ENCODE assay signal across 3 cellular contexts in genomic region chr2:109208951-109209335, GRCh38.
TF ChIP-seq lines count a peak whose summit lies in the region.

No MANE protein-coding gene starts in this region.

TF ChIP-seq in SK-N-SH, 30 proteins besides CTCF, POLR2A, EP300 and RAD21:
- TF ChIP-seq, protein P1, sequence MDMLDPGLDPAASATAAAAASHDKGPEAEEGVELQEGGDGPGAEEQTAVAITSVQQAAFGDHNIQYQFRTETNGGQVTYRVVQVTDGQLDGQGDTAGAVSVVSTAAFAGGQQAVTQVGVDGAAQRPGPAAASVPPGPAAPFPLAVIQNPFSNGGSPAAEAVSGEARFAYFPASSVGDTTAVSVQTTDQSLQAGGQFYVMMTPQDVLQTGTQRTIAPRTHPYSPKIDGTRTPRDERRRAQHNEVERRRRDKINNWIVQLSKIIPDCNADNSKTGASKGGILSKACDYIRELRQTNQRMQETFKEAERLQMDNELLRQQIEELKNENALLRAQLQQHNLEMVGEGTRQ (IDR thresholded peaks at IDR 0.05; ENCODE audit: borderline replicate concordance, low read depth, low read length): no peak
- TF ChIP-seq RXRA (IDR thresholded peaks at IDR 0.05; ENCODE audit: borderline replicate concordance, low read depth) (no peak), GABPA (IDR thresholded peaks at IDR 0.05; ENCODE audit: low read depth) (no peak), ELF1 (IDR thresholded peaks at IDR 0.05) (no peak), GATA2 (CRISPR knock-in tag; IDR thresholded peaks at IDR 0.05) (no peak), SIN3A (IDR thresholded peaks at IDR 0.05; ENCODE audit: borderline replicate concordance, low read depth, low read length) (no peak), TCF12 (IDR thresholded peaks at IDR 0.05) (no peak), FOXM1 (IDR thresholded peaks at IDR 0.05; ENCODE audit: low read depth) (no peak), TAF1 (IDR thresholded peaks at IDR 0.05; ENCODE audit: borderline replicate concordance, low read depth, low read length) (no peak), NFIC (IDR thresholded peaks at IDR 0.05; ENCODE audit: borderline replicate concordance) (no peak), SMC3 (IDR thresholded peaks at IDR 0.05; ENCODE audit: low read depth, low read length) (no peak)
- TF ChIP-seq, protein P2, sequence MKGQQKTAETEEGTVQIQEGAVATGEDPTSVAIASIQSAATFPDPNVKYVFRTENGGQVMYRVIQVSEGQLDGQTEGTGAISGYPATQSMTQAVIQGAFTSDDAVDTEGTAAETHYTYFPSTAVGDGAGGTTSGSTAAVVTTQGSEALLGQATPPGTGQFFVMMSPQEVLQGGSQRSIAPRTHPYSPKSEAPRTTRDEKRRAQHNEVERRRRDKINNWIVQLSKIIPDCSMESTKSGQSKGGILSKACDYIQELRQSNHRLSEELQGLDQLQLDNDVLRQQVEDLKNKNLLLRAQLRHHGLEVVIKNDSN (IDR thresholded peaks at IDR 0.05; ENCODE audit: borderline replicate concordance, low read depth): no peak
TF ChIP-seq in SK-N-SH: peak in this region for 0.

TF ChIP-seq in SK-N-SH treated with all-trans-retinoic acid at 6 μM for 48 hours, 23 proteins besides CTCF, POLR2A, EP300 and RAD21 (continued from another document):
- TF ChIP-seq, protein P3, sequence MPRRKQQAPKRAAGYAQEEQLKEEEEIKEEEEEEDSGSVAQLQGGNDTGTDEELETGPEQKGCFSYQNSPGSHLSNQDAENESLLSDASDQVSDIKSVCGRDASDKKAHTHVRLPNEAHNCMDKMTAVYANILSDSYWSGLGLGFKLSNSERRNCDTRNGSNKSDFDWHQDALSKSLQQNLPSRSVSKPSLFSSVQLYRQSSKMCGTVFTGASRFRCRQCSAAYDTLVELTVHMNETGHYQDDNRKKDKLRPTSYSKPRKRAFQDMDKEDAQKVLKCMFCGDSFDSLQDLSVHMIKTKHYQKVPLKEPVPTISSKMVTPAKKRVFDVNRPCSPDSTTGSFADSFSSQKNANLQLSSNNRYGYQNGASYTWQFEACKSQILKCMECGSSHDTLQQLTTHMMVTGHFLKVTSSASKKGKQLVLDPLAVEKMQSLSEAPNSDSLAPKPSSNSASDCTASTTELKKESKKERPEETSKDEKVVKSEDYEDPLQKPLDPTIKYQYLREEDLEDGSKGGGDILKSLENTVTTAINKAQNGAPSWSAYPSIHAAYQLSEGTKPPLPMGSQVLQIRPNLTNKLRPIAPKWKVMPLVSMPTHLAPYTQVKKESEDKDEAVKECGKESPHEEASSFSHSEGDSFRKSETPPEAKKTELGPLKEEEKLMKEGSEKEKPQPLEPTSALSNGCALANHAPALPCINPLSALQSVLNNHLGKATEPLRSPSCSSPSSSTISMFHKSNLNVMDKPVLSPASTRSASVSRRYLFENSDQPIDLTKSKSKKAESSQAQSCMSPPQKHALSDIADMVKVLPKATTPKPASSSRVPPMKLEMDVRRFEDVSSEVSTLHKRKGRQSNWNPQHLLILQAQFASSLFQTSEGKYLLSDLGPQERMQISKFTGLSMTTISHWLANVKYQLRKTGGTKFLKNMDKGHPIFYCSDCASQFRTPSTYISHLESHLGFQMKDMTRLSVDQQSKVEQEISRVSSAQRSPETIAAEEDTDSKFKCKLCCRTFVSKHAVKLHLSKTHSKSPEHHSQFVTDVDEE (CRISPR knock-in tag; IDR thresholded peaks at IDR 0.05): no peak
- TF ChIP-seq SNAI2 (CRISPR knock-in tag; IDR thresholded peaks at IDR 0.05) (no peak), GLIS3 (CRISPR knock-in tag; IDR thresholded peaks at IDR 0.05) (no peak), OSR1 (CRISPR knock-in tag; IDR thresholded peaks at IDR 0.05) (no peak), ISL1 (CRISPR knock-in tag; IDR thresholded peaks at IDR 0.05) (no peak), ARNTL (CRISPR knock-in tag; IDR thresholded peaks at IDR 0.05; ENCODE audit: borderline replicate concordance, low read depth) (no peak), ZNF8 (CRISPR knock-in tag; IDR thresholded peaks at IDR 0.05) (no peak), RARB (CRISPR knock-in tag; IDR thresholded peaks at IDR 0.05) (no peak), TOX (CRISPR knock-in tag; IDR thresholded peaks at IDR 0.05; ENCODE audit: borderline replicate concordance) (no peak)

TF ChIP-seq in endothelial cell of umbilical vein, 7 proteins besides CTCF, POLR2A, EP300 and RAD21:
- TF ChIP-seq POLR2AphosphoS5 (IDR thresholded peaks at IDR 0.05; ENCODE audit: insufficient read depth, low read depth, low read length): no peak
